8 cellular contexts compared by ENCODE assay signal in the genomic region with DNA sequence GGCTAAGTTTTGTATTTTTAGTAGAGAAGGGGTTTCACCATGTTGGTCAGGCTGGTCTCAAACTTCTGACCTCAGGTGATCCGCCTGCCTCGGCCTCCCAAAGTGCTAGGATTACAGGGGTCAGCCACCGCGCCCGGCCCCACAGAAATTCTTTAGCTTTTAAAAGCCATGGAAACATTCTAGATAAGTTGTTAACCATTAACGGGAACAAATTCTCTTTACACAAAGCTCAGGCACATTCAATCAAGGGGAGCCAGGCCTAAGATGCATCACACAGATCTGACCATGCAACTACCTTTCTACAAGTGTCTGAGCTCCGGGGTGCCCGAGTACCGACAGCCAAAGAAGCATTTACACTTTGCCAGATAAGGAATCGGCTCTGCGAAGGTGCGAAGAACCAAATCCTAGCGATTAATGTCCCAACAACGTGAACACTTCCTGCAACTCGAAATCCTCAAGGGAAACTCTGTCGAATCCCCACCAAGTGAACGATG. TPM values are rescaled to one million over a fixed set of nuclear protein-coding genes. Genes with fewer than 3 reads are reported as not detected.
DNase-seq lines count a peak whose midpoint lies in the region; ATAC-seq and TF ChIP-seq lines count a peak whose summit lies in the region.

No MANE protein-coding gene starts in this region.

- TF ChIP-seq POLR2A in esophagus muscularis mucosa (IDR thresholded peaks at IDR 0.05; ENCODE audit: low read depth) = no peak

- no peak overlapping the region for H3K23ac ChIP-seq in trophoblast cell (ENCODE audit: low read length)

- H3K36me3 Mint-ChIP-seq in Caco-2 (ENCODE audit: insufficient read depth, unreplicated experiment) = peaks cover 96% of the 10 kb centered on the region

- no peak overlapping the region for H3K14ac ChIP-seq in trophoblast cell (ENCODE audit: low read length)

- CTCF ChIA-PET in Caco-2 (lab: Charles Lee) = interaction anchor here (1.0 kb wide), 1 partner anchor 74 kb away, joined by 3 read pairs; no protein-coding TSS in a partner anchor

- H3K79me1 ChIP-seq in trophoblast cell (ENCODE audit: low read length) = peaks cover 12% of the 10 kb centered on the region

- H3K4me3 Mint-ChIP-seq in Caco-2 (ENCODE audit: unreplicated experiment) = peak overlapping the region; percentile 94

- H3K9ac ChIP-seq in trophoblast cell (ENCODE audit: low read length) = peak overlapping the region; percentile 97

- no peak overlapping the region for H2BK12ac ChIP-seq in trophoblast cell (ENCODE audit: low read length)

- peak overlapping the region; percentile 77 for H3K4me3 ChIP-seq in Caco-2 (ENCODE audit: low read depth, low read length)
- H3K4me3 ChIP-seq in esophagus muscularis mucosa = peak overlapping the region; percentile 98 to 100 (median 98)
- H3K4me3 ChIP-seq in trophoblast cell (ENCODE audit: low read depth, low read length) = peak overlapping the region; percentile 99

- H3K4me1 ChIP-seq in Caco-2 (peaks cover 6% of the 10 kb centered on the region; the same call in 1 of the 2 replicates), esophagus muscularis mucosa (peaks cover 29 to 65% (median 55%) of the 10 kb centered on the region in 4 donors), trophoblast cell (ENCODE audit: control insufficient read depth in 1 of 2, insufficient read depth in 2 of 2, low read length in 2 of 2) (peaks cover 0 to 10% of the 10 kb centered on the region in 2 experiments)

- no peak overlapping the region for H2BK120ac ChIP-seq in trophoblast cell (ENCODE audit: insufficient read depth, low read length, poor library complexity)

- no peaks in the 10 kb centered on the region for H3K27me3 ChIP-seq in Caco-2 (replicated peaks; ENCODE audit: control insufficient read depth, insufficient read depth, low read length)
- no peaks in the 10 kb centered on the region for H3K27me3 ChIP-seq in esophagus muscularis mucosa
- H3K27me3 ChIP-seq in trophoblast cell (ENCODE audit: insufficient read depth, low read length) = no peaks in the 10 kb centered on the region

- no peak overlapping the region for H4K12ac ChIP-seq in trophoblast cell (ENCODE audit: low read depth, low read length)

- H2AK5ac ChIP-seq in trophoblast cell (ENCODE audit: low read length) = no peak overlapping the region

- peak; percentile 56 to 72 for DNase-seq in Caco-2
- DNase-seq in OCI-M1 (lab: John Stamatoyannopoulos, UW) = peak; percentile 6
- DNase-seq in esophagus muscularis mucosa (ENCODE audit: extremely low spot score) = no peak
- no peak for DNase-seq in trophoblast cell
- no peak for DNase-seq in SIG-M5 (lab: John Stamatoyannopoulos, UW)
- DNase-seq in iPS-NIHi11 (ENCODE audit: low spot score) = no peak
- DNase-seq in activated CD8-positive, alpha-beta memory T cell treated with anti-CD3 and anti-CD28 coated beads for 24 hours = no peak

- no peak overlapping the region for H4K8ac ChIP-seq in trophoblast cell (ENCODE audit: low read depth, low read length)

- peak overlapping the region; percentile 88 for H3K27ac Mint-ChIP-seq in Caco-2 (ENCODE audit: unreplicated experiment)

- no TSS peak for BruUV-seq in Caco-2 (replicated peaks; lab: Mats Ljungman, UMichigan)

- H4K91ac ChIP-seq in trophoblast cell (ENCODE audit: low read depth, low read length) = no peak overlapping the region

- H3K18ac ChIP-seq in trophoblast cell (ENCODE audit: low read length) = no peak overlapping the region

- TF ChIP-seq EP300 in esophagus muscularis mucosa (IDR thresholded peaks at IDR 0.05) = no peak

- POLR2A ChIA-PET in Caco-2 (lab: Charles Lee) = interaction anchor here (1.3 kb wide), 1 partner anchor 109 kb away, joined by 3 read pairs; no protein-coding TSS in a partner anchor

- H3K4ac ChIP-seq in trophoblast cell (ENCODE audit: low read depth, low read length) = peak overlapping the region; percentile 78

- H3K4me1 Mint-ChIP-seq in Caco-2 (ENCODE audit: low read depth, unreplicated experiment) = peaks cover 10% of the 10 kb centered on the region

- no peak for TF ChIP-seq CTCF in Caco-2 (IDR thresholded peaks at IDR 0.05; ENCODE audit: insufficient read depth in 1 of 2, low read depth in 1 of 2, low read length in 1 of 2, severe bottlenecking in 1 of 2, unreplicated experiment in 1 of 2)
- no peak for TF ChIP-seq CTCF in esophagus muscularis mucosa (IDR thresholded peaks at IDR 0.05)

- peaks cover 6% of the 10 kb centered on the region; the same call in 1 of the 2 replicates for H3K36me3 ChIP-seq in Caco-2 (ENCODE audit: control insufficient read depth, insufficient read depth, low read length)
- peaks cover 3 to 57% (median 53%) of the 10 kb centered on the region in 4 donors for H3K36me3 ChIP-seq in esophagus muscularis mucosa
- peaks cover 32 to 48% of the 10 kb centered on the region in 2 experiments for H3K36me3 ChIP-seq in trophoblast cell (ENCODE audit: control insufficient read depth in 1 of 2, insufficient read depth in 2 of 2, low read length in 2 of 2)

- no peak overlapping the region for H2BK5ac ChIP-seq in trophoblast cell (ENCODE audit: low read depth, low read length, poor library complexity)

- no peaks in the 10 kb centered on the region for H3K9me3 Mint-ChIP-seq in Caco-2 (ENCODE audit: unreplicated experiment)

- H3K27ac ChIP-seq in esophagus muscularis mucosa (replicated peaks in 1 of 4) = peak overlapping the region in 1 of 4 donors; percentile 92
- H3K27ac ChIP-seq in trophoblast cell (ENCODE audit: low read depth, low read length) = no peak overlapping the region

- 25% methylated on average over 17 of the region's 17 CpGs for WGBS in esophagus muscularis mucosa
- WGBS in trophoblast cell (ENCODE audit: extremely low coverage, insufficient coverage, insufficient read length) = no CpG with 5 or more reads among the region's 17 CpGs

- peak overlapping the region; percentile 94 for H3K4me2 ChIP-seq in trophoblast cell (ENCODE audit: low read length)

- H3K79me2 ChIP-seq in trophoblast cell (ENCODE audit: control insufficient read depth, insufficient read depth, low read length, poor library complexity) = peaks cover 22% of the 10 kb centered on the region

- H3K9me3 ChIP-seq in Caco-2 = no peaks in the 10 kb centered on the region
- no peaks in the 10 kb centered on the region for H3K9me3 ChIP-seq in esophagus muscularis mucosa
- H3K9me3 ChIP-seq in trophoblast cell (ENCODE audit: insufficient read depth, low read depth, low read length) = peaks cover 2% of the 10 kb centered on the region

- no peak for ATAC-seq in HG03196 (IDR thresholded peaks at IDR 0.05; ENCODE audit: unreplicated experiment)

- intact Hi-C loops in Caco-2 (cut with micrococcal nuclease; ENCODE audit: unreplicated experiment) = no loop called here
- intact Hi-C loops in esophagus muscularis mucosa (cut with DNase I) = no loop called here

- no peaks in the 10 kb centered on the region for H3K27me3 Mint-ChIP-seq in Caco-2 (ENCODE audit: insufficient read depth, unreplicated experiment)

- no peak overlapping the region for H2AFZ ChIP-seq in trophoblast cell (ENCODE audit: insufficient read depth, low read length, poor library complexity)

RNA-seq across cellular contexts. Expression of a gene that starts 1.0 kb away (rescaled TPM):
- 86.7 and 94.7 TPM in 2 replicates for total RNA-seq in Caco-2 (2022)
- 10 to 100 TPM; 26.0 to 41.3 (median 27.6) TPM for total RNA-seq in esophagus muscularis mucosa
- 26.2 and 26.6 TPM in 2 replicates for polyA plus RNA-seq in trophoblast cell (2013)

RNA-seq across cellular contexts. Expression of a gene that starts 1.2 kb away (rescaled TPM):
- 814 and 893 TPM in 2 replicates for total RNA-seq in Caco-2 (2022)
- 100 to 1,000 TPM; 555 to 640 (median 575) TPM for total RNA-seq in esophagus muscularis mucosa
- 813 and 830 TPM in 2 replicates for polyA plus RNA-seq in trophoblast cell (2013)

RNA-seq across cellular contexts. Expression of a gene that starts 47.4 kb away (rescaled TPM):
- total RNA-seq in Caco-2 (2022) (3.8 and 4.0 TPM in 2 replicates), esophagus muscularis mucosa (1 to 10 TPM in 1 of 4 donors, under 1 TPM in 2, not detected in 1; 0.83 to 2.4 (median 0.83) TPM)
- 23.7 and 24.1 TPM in 2 replicates for polyA plus RNA-seq in trophoblast cell (2013)

Comparison
In these comparisons a context has a peak if more than half of its experiments do, and no peak if none do; other contexts are left out.
1. DNase-seq: peak in Caco-2 (2 of 2) and OCI-M1 (single experiment); none in esophagus muscularis mucosa (single experiment), trophoblast cell (0 of 2), SIG-M5 (single experiment), iPS-NIHi11 (single experiment) and activated CD8-positive, alpha-beta memory T cell treated with anti-CD3 and anti-CD28 coated beads for 24 hours (single experiment).
2. Peak in every context shown above with its lines, with median percentiles within 50 percentile points of each other: H3K4me3 ChIP-seq.